Comparison of ENCODE assay signal across 1 cellular context in genomic region chr2:45220227-45220626, GRCh38.
TF ChIP-seq lines count a peak whose summit lies in the region.

No MANE protein-coding gene starts in this region.

TF ChIP-seq in SK-N-SH treated with all-trans-retinoic acid at 6 μM for 48 hours, 23 proteins besides CTCF, POLR2A, EP300 and RAD21 (continued from another document):
- TF ChIP-seq ARNTL (CRISPR knock-in tag; IDR thresholded peaks at IDR 0.05; ENCODE audit: borderline replicate concordance, low read depth) (no peak), ZNF8 (CRISPR knock-in tag; IDR thresholded peaks at IDR 0.05) (no peak)
